In the genomic region with DNA sequence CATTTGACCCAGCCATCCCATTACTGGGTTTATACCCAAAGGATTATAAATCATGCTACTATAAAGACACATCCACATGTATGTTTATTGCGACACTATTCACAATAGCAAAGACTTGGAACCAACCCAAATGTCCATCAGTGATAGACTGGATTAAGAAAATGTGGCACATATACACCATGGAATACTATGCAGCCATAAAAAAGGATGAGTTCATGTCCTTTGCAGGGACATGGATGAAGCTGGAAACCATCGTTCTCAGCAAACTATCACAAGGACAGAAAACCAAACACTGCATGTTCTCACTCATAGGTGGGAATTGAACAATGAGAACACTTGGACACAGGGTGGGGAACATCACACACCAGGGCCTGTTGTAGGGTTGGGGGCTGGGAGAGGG, we compare ENCODE assay signal across 2 cellular contexts. TPM values are rescaled to one million over a fixed set of nuclear protein-coding genes. Genes with fewer than 3 reads are reported as not detected.
A peak's percentile ranks its signal among the peaks of the same experiment; 100 is the strongest.
DNase-seq lines count a peak whose midpoint lies in the region; ATAC-seq, FAIRE-seq and TF ChIP-seq lines count a peak whose summit lies in the region.
"Not testable (repeated sequence)": the region's sequence is repeated elsewhere in the genome, so short reads cannot be mapped to it uniquely, and the experiment has no call there.

No MANE protein-coding gene starts in this region.

- H3K27me3 ChIP-seq in K562 (ENCODE audit: control insufficient read depth in 2 of 2, insufficient read depth in 2 of 2, low read length in 2 of 2) = not testable (repeated sequence)

- not testable (repeated sequence) for TF ChIP-seq CTCF in HEK293 (tag by site-specific recombination; IDR thresholded peaks at IDR 0.05); K562 (IDR thresholded peaks at IDR 0.05 in 2 of 3, conservative IDR thresholded peaks at IDR 0.05 in 1 of 3; ENCODE audit: insufficient read depth in 2 of 3, low read depth in 1 of 3, low read length in 3 of 3)

- not testable (repeated sequence) for H3K4me3 ChIP-seq in HEK293 (ENCODE audit: low read depth, low read length); K562

- intact Hi-C loops in K562 (cut with micrococcal nuclease) = not testable (repeated sequence)

- not testable (repeated sequence) for TF ChIP-seq EP300 in K562 (IDR thresholded peaks at IDR 0.05; ENCODE audit: low read length)

- not testable (repeated sequence) for DNase-seq in K562 (ENCODE audit: extremely low read depth in 1 of 4, low spot score in 3 of 4)

- POLR2A ChIA-PET in HEK293 (lab: Yijun Ruan, JAX); K562 (lab: Yijun Ruan, JAX): not testable (repeated sequence)

- TF ChIP-seq RAD21 in K562 (CRISPR knock-in tag; conservative IDR thresholded peaks at IDR 0.05 in 1 of 2, IDR thresholded peaks at IDR 0.05 in 1 of 2) = not testable (repeated sequence)

- not testable (repeated sequence) for H4K20me1 ChIP-seq in K562 (replicated peaks; ENCODE audit: control insufficient read depth, insufficient read depth, low read length)

- CTCF ChIA-PET in HEK293 (lab: Yijun Ruan, JAX); K562 (lab: Yijun Ruan, JAX; ENCODE audit: low intra/inter-chr PET ratio): not testable (repeated sequence)

- not testable (repeated sequence) for H3K4me2 ChIP-seq in K562 (ENCODE audit: insufficient read depth, low read length)

- not testable (repeated sequence) for H3K9me3 ChIP-seq in HEK293 (ENCODE audit: control insufficient read depth, insufficient read depth, low read depth, low read length); K562 (replicated peaks; ENCODE audit: control insufficient read depth, insufficient read depth, low read depth, low read length)

- H2AFZ ChIP-seq in K562 (ENCODE audit: low read depth, low read length) = not testable (repeated sequence)

- in situ Hi-C loops in K562 (cut with MboI) = not testable (repeated sequence)

- H3K79me2 ChIP-seq in K562 (ENCODE audit: control insufficient read depth, insufficient read depth, low read length) = not testable (repeated sequence)

- not testable (repeated sequence) for H3K27ac ChIP-seq in HEK293 (ENCODE audit: extremely low read depth, low read depth, low read length); K562 (ENCODE audit: extremely low read depth, low read depth, low read length)

- H3K36me3 ChIP-seq in HEK293 (ENCODE audit: control insufficient read depth in 2 of 2, insufficient read depth in 1 of 2, low read length in 2 of 2); K562 (ENCODE audit: control insufficient read depth, insufficient read depth, low read length): not testable (repeated sequence)

- ATAC-seq in K562 = not testable (repeated sequence)

- not testable (repeated sequence) for H3K9me1 ChIP-seq in K562 (ENCODE audit: control insufficient read depth, insufficient read depth, low read length)

- not testable (repeated sequence) for TF ChIP-seq POLR2A in K562 (conservative IDR thresholded peaks at IDR 0.05)

- FAIRE-seq in K562 (lab: Jason Lieb, UNC) = not testable (repeated sequence)

- WGBS in K562 (ENCODE audit: insufficient coverage, low coverage, missing lambda C conversion rate) = 0% methylated on average over 1 of the region's 2 CpGs

- not testable (repeated sequence) for H3K9ac ChIP-seq in K562 (ENCODE audit: insufficient read depth in 1 of 2, low read depth in 2 of 2, low read length in 2 of 2)

- BruUV-seq in K562 (replicated peaks; lab: Mats Ljungman, UMichigan) = not testable (repeated sequence)

- not testable (repeated sequence) for H3K4me1 ChIP-seq in HEK293 (ENCODE audit: control insufficient read depth, insufficient read depth, low read length); K562 (replicated peaks in 1 of 2; ENCODE audit: control insufficient read depth in 2 of 2, insufficient read depth in 2 of 2, low read length in 2 of 2)

TF ChIP-seq in HEK293, 187 proteins besides CTCF, POLR2A, EP300 and RAD21:
- TF ChIP-seq ZNF580 (tag by site-specific recombination; IDR thresholded peaks at IDR 0.05) (0 out of 2 replicates have a peak, but pooled peaks have one; percentile 17), ZNF146 (tag by site-specific recombination; IDR thresholded peaks at IDR 0.05) (peak; percentile 86)
TF ChIP-seq in HEK293: peak in this region for 2; not testable (repeated sequence) for 185.

TF ChIP-seq in K562, 482 proteins besides CTCF, POLR2A, EP300 and RAD21:
- TF ChIP-seq CEBPB (tag; IDR thresholded peaks at IDR 0.05) (0 out of 2 replicates have a peak, but pooled peaks have one; percentile 9), BCOR (IDR thresholded peaks at IDR 0.05) (peak; percentile 55; the same call in 1 of the 2 replicates), ZNF146 (CRISPR knock-in tag; IDR thresholded peaks at IDR 0.05; ENCODE audit: unreplicated experiment) (peak; percentile 21)

RNA-seq across cellular contexts. Expression of gene CCDC34, which starts 36.0 kb away (rescaled TPM):
- 2.5 and 6.3 TPM in 2 replicates for total RNA-seq in K562 (2011; cell fraction: chromatin; rRNA removed; ENCODE audit: low replicate concordance)
- 2.5 and 2.7 TPM in 2 replicates for total RNA-seq in K562 (2011; cell fraction: nucleolus; rRNA removed)
- total RNA-seq in K562 (2011; cell fraction: nucleoplasm; rRNA removed) = 3.3 and 7.7 TPM in 2 replicates
- 13.8 and 16.5 TPM in 2 replicates for total RNA-seq in K562 (2014; rRNA removed)
- total RNA-seq in K562 (2014; rRNA removed; fragmentation: Illumina TruSeq; extraction: Trizol) = 22.4 and 24.7 TPM in 2 replicates
- total RNA-seq in K562 (2015; rRNA removed; fragmentation: Illumina TruSeq; extraction: Trizol) = 32.6 and 34.7 TPM in 2 replicates
- 14.8 and 15.7 TPM in 2 replicates for total RNA-seq in K562 (2021)
- 8.1 and 11.9 TPM in 2 replicates for polyA plus RNA-seq in K562 (2011; rRNA removed)
- 5.8 and 7.1 TPM in 2 replicates for polyA plus RNA-seq in K562 (2011; cell fraction: cytosol; rRNA removed)
- 5.1 and 5.8 TPM in 2 replicates for polyA plus RNA-seq in K562 (2011; cell fraction: nucleus; rRNA removed)
- 16.1 and 24.0 TPM in 2 replicates for polyA plus RNA-seq in K562 (2012)
- 30.9 and 42.0 TPM in 2 replicates for polyA plus RNA-seq in K562 (2014; fragmentation: Illumina TruSeq; extraction: Trizol)
- polyA plus RNA-seq in K562 (2014; fragmentation: Nextera tagmentation; extraction: Ambion mirVana) = 1 to 10 TPM; 6.2 to 6.6 TPM
- polyA plus RNA-seq in K562 (2014; rRNA removed) = 15.6 and 19.0 TPM in 2 replicates
- 5.4 and 7.6 TPM in 2 replicates for polyA minus RNA-seq in K562 (2011; rRNA and poly(A)+ RNA removed)
- polyA minus RNA-seq in K562 (2011; cell fraction: cytosol; rRNA and poly(A)+ RNA removed) = 3.1 and 4.3 TPM in 2 replicates
- 4.7 and 5.2 TPM in 2 replicates for polyA minus RNA-seq in K562 (2011; cell fraction: nucleus; rRNA and poly(A)+ RNA removed)
